ENCODE assay signal across 1 cellular context in the genomic region with DNA sequence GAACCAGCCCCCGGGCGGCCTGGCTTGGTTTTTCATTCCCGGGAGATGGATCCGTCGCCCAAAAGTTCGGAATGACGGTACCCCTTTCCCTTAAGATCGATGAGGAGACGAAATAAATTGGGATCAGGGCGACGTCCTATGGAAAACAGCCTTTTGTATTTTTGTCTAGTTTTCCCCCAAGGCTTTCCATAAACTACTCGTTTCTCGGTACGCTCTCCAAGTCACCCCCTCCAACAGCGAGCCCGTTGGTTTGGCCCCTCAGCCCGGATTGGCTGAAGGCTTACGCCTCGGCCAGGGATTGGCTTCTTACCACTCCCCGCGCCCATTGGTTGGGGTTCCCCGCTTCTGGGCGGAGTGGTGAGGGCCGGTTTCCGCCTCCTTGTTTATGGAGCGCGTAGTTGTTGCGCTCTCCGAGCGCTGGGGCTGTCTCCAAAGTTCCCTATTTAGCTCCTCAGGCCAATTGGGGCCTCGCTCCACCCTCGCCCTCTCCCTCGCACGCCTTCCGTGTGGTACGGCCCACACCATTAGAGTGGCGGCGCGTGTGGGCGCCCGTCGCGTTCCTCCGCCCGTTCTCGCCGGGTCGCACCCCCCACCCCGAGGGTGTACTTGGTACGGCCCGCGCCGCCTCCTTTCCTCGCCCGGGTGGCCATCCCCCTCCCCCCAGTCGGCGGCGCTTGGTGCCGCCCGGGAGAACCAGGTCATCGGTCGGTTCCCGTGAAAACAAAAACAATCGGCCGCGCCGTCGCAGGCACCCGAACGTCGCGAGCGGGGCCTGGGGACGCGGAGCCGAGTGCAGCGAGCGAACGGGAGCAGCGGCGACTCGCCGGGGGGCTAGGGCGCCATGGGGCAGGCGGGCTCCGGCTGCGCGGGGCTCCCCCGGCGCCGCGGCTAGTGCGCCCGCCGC.
TF ChIP-seq lines count a peak whose summit lies in the region.

A gene with protein sequence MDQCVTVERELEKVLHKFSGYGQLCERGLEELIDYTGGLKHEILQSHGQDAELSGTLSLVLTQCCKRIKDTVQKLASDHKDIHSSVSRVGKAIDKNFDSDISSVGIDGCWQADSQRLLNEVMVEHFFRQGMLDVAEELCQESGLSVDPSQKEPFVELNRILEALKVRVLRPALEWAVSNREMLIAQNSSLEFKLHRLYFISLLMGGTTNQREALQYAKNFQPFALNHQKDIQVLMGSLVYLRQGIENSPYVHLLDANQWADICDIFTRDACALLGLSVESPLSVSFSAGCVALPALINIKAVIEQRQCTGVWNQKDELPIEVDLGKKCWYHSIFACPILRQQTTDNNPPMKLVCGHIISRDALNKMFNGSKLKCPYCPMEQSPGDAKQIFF (plus strand): TSS at position 655 of the 904 bp plus-strand sequence. CDS start 377 bp downstream, outside the sequence.

TF ChIP-seq in H1, 55 proteins besides CTCF, POLR2A, EP300 and RAD21:
- TF ChIP-seq PHF8 (conservative IDR thresholded peaks at IDR 0.05; ENCODE audit: low read depth, low read length) (0 out of 2 replicates have a peak, but pooled peaks have one; percentile 38), TAF1 (IDR thresholded peaks at IDR 0.05; ENCODE audit: low read depth, low read length) (peak; percentile 34; the same call in 1 of the 2 replicates), SP1 (IDR thresholded peaks at IDR 0.05; ENCODE audit: low read depth, low read length) (0 out of 2 replicates have a peak, but pooled peaks have one; percentile 49), RFX5 (IDR thresholded peaks at IDR 0.05; ENCODE audit: borderline replicate concordance, low read depth, low read length) (0 out of 2 replicates have a peak, but pooled peaks have one; percentile 14), JUND (IDR thresholded peaks at IDR 0.05; ENCODE audit: low read length) (peak; percentile 4; the same call in 1 of the 2 replicates)
- TF ChIP-seq, protein P1, sequence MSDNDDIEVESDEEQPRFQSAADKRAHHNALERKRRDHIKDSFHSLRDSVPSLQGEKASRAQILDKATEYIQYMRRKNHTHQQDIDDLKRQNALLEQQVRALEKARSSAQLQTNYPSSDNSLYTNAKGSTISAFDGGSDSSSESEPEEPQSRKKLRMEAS (IDR thresholded peaks at IDR 0.05), result 0 out of 2 replicates have a peak, but pooled peaks have one; percentile 8
TF ChIP-seq in H1: peak in this region for 6; not testable (repeated sequence) for 49.
